ENCODE assay signal across 1 cellular context in the genomic region with DNA sequence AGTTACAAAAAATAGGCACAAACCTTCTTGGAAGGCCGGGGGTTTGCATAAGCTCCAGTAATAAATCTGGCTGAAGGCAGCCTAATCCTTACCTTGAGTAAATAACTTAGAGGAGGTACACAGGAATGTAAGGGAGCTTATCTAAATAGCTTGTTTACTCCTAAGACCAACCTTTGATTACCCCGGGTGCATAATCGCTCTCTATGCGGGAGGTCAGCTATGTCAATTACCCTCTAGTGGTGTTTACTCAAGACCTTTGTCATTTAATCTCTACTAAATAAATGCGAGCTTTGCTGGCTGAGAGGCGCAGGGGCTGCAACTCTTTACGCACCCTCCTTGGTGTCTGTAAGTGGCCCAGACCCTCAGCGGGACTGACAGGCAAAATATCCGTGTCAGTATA.
TF ChIP-seq lines count a peak whose summit lies in the region.

No MANE protein-coding gene starts in this region.

TF ChIP-seq in H1, 55 proteins besides CTCF, POLR2A, EP300 and RAD21:
- TF ChIP-seq POU5F1 (IDR thresholded peaks at IDR 0.05; ENCODE audit: low read depth, low read length) (peak; percentile 70; the same call in 1 of the 2 replicates), KDM4A (IDR thresholded peaks at IDR 0.05; ENCODE audit: low read depth, low read length, severe bottlenecking) (no peak), POLR2AphosphoS5 (IDR thresholded peaks at IDR 0.05; ENCODE audit: low read depth, low read length) (peak; percentile 60), JUN (IDR thresholded peaks at IDR 0.05; ENCODE audit: low read depth, low read length) (no peak), BACH1 (IDR thresholded peaks at IDR 0.05; ENCODE audit: low read length) (no peak), YY1 (IDR thresholded peaks at IDR 0.05; ENCODE audit: low read depth, low read length) (no peak), NANOG (IDR thresholded peaks at IDR 0.05; ENCODE audit: insufficient read depth, low read depth, low read length, poor library complexity, severe bottlenecking) (peak; percentile 96), TEAD4 (IDR thresholded peaks at IDR 0.05; ENCODE audit: low read depth, low read length) (peak; percentile 88), JUND (IDR thresholded peaks at IDR 0.05; ENCODE audit: low read length) (no peak), KDM5A (IDR thresholded peaks at IDR 0.05; ENCODE audit: low read length) (no peak), CEBPB (IDR thresholded peaks at IDR 0.05; ENCODE audit: low read depth, low read length) (no peak), SP4 (IDR thresholded peaks at IDR 0.05; ENCODE audit: low read length) (no peak), CREB1 (IDR thresholded peaks at IDR 0.05) (no peak), SP1 (IDR thresholded peaks at IDR 0.05; ENCODE audit: low read depth, low read length) (0 out of 2 replicates have a peak, but pooled peaks have one; percentile 31), HDAC6 (IDR thresholded peaks at IDR 0.05; ENCODE audit: low read depth, low read length) (no peak), NRF1 (IDR thresholded peaks at IDR 0.05; ENCODE audit: low read depth, low read length) (no peak), CBX5 (IDR thresholded peaks at IDR 0.05; ENCODE audit: low read depth, low read length) (no peak), TCF12 (IDR thresholded peaks at IDR 0.05; ENCODE audit: low read depth, low read length) (peak; percentile 67; the same call in 1 of the 2 replicates), BCL11A (IDR thresholded peaks at IDR 0.05; ENCODE audit: low read depth in 2 of 2, low read length in 2 of 2) (peak; percentile 35 to 78), BRCA1 (IDR thresholded peaks at IDR 0.05; ENCODE audit: low read depth, low read length) (no peak), RNF2 (IDR thresholded peaks at IDR 0.05; ENCODE audit: borderline replicate concordance, low read depth, low read length, missing control alignments, poor library complexity, severe bottlenecking) (no peak), ZNF274 (IDR thresholded peaks at IDR 0.05; ENCODE audit: borderline replicate concordance, extremely low read depth, low read length) (no peak)
- TF ChIP-seq, protein P1, sequence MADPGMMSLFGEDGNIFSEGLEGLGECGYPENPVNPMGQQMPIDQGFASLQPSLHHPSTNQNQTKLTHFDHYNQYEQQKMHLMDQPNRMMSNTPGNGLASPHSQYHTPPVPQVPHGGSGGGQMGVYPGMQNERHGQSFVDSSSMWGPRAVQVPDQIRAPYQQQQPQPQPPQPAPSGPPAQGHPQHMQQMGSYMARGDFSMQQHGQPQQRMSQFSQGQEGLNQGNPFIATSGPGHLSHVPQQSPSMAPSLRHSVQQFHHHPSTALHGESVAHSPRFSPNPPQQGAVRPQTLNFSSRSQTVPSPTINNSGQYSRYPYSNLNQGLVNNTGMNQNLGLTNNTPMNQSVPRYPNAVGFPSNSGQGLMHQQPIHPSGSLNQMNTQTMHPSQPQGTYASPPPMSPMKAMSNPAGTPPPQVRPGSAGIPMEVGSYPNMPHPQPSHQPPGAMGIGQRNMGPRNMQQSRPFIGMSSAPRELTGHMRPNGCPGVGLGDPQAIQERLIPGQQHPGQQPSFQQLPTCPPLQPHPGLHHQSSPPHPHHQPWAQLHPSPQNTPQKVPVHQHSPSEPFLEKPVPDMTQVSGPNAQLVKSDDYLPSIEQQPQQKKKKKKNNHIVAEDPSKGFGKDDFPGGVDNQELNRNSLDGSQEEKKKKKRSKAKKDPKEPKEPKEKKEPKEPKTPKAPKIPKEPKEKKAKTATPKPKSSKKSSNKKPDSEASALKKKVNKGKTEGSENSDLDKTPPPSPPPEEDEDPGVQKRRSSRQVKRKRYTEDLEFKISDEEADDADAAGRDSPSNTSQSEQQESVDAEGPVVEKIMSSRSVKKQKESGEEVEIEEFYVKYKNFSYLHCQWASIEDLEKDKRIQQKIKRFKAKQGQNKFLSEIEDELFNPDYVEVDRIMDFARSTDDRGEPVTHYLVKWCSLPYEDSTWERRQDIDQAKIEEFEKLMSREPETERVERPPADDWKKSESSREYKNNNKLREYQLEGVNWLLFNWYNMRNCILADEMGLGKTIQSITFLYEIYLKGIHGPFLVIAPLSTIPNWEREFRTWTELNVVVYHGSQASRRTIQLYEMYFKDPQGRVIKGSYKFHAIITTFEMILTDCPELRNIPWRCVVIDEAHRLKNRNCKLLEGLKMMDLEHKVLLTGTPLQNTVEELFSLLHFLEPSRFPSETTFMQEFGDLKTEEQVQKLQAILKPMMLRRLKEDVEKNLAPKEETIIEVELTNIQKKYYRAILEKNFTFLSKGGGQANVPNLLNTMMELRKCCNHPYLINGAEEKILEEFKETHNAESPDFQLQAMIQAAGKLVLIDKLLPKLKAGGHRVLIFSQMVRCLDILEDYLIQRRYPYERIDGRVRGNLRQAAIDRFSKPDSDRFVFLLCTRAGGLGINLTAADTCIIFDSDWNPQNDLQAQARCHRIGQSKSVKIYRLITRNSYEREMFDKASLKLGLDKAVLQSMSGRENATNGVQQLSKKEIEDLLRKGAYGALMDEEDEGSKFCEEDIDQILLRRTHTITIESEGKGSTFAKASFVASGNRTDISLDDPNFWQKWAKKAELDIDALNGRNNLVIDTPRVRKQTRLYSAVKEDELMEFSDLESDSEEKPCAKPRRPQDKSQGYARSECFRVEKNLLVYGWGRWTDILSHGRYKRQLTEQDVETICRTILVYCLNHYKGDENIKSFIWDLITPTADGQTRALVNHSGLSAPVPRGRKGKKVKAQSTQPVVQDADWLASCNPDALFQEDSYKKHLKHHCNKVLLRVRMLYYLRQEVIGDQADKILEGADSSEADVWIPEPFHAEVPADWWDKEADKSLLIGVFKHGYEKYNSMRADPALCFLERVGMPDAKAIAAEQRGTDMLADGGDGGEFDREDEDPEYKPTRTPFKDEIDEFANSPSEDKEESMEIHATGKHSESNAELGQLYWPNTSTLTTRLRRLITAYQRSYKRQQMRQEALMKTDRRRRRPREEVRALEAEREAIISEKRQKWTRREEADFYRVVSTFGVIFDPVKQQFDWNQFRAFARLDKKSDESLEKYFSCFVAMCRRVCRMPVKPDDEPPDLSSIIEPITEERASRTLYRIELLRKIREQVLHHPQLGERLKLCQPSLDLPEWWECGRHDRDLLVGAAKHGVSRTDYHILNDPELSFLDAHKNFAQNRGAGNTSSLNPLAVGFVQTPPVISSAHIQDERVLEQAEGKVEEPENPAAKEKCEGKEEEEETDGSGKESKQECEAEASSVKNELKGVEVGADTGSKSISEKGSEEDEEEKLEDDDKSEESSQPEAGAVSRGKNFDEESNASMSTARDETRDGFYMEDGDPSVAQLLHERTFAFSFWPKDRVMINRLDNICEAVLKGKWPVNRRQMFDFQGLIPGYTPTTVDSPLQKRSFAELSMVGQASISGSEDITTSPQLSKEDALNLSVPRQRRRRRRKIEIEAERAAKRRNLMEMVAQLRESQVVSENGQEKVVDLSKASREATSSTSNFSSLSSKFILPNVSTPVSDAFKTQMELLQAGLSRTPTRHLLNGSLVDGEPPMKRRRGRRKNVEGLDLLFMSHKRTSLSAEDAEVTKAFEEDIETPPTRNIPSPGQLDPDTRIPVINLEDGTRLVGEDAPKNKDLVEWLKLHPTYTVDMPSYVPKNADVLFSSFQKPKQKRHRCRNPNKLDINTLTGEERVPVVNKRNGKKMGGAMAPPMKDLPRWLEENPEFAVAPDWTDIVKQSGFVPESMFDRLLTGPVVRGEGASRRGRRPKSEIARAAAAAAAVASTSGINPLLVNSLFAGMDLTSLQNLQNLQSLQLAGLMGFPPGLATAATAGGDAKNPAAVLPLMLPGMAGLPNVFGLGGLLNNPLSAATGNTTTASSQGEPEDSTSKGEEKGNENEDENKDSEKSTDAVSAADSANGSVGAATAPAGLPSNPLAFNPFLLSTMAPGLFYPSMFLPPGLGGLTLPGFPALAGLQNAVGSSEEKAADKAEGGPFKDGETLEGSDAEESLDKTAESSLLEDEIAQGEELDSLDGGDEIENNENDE (IDR thresholded peaks at IDR 0.05; ENCODE audit: insufficient replicate concordance, low read length), result peak; percentile 34
